ENCODE assay signal across 12 cellular contexts in the genomic region with DNA sequence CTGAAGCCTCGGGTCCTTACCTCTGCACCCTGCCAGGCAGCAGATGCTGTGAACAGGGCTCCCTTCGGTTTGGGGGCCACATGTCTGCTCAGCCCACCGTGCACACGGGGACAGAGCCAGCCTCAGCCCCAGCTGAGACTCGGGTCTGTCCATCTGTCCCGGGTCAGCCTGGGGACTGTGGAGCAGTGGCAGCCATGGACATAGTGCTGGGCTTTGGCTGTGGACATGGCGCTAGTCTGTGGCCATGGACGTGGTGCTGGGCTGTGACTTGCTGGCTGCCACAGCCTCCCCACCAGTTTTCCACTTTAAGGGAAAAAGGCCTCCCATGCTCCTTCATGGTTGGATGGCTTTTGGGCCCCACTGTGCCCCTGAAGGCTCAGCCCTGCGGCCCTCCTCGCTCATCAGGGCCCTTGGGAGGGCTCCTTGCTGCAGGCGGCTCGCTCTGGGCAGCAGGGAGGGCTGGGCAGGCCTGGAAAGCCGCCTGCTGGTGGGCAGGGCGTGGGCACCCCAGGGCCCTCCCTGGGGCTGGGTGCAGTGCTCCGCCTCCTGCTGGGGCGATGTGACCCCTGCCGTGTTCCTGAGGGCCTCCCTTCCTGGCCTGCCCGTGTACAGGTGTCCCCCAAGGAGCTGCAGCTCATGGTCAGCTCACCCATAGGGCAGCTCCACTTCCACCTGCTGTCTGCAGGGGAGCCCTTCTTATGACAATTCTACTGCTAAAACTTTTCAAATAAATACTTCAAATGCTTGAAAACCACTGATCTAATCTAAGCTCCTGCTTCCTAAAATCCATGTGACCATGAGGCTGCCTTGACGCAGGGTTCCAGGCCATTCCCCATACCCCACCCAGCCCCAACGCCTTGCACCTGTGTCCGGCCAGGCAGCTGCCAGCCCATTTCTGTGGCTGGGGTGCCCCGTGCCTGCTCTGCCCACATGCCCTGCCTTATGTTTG.
A peak's percentile ranks its signal among the peaks of the same experiment; 100 is the strongest.
DNase-seq lines count a peak whose midpoint lies in the region; ATAC-seq and TF ChIP-seq lines count a peak whose summit lies in the region.
"Had no signal": no experiment of that assay in that cellular context is flagged by ENCODE, and none has a peak within 500 bp of the region (broad histone marks: within the 10 kb centered on the region; RNA-seq: fewer than 3 reads in every experiment).

No MANE protein-coding gene starts in this region.

- peaks cover 0 to 4% of the 10 kb centered on the region in 2 experiments; a peak in 1 of 3 replicates for H3K36me3 ChIP-seq in HEK293 (ENCODE audit: control insufficient read depth in 2 of 2, insufficient read depth in 1 of 2, low read length in 2 of 2)

- CTCF ChIA-PET in HEK293 (lab: Yijun Ruan, JAX) = interaction anchor here (0.5 to 7.7 kb wide), 22 partner anchors 10 to 464 kb away, joined by 3 to 184 read pairs (median 6); a partner anchor contains a TSS

- POLR2A ChIA-PET in HEK293 (lab: Yijun Ruan, JAX) = interaction anchor here (0.5 to 1.1 kb wide), 3 partner anchors 11 to 64 kb away, joined by 3 read pairs; no protein-coding TSS in a partner anchor

- no peak overlapping the region for H3K27ac ChIP-seq in HEK293 (ENCODE audit: extremely low read depth, low read depth, low read length)
- H3K27ac ChIP-seq: left lung, neutrophil, thyroid gland had no signal

- H3K4me3 ChIP-seq in HEK293 (ENCODE audit: low read depth, low read length) = no peak overlapping the region
- H3K4me3 ChIP-seq: left lung, mucosa of descending colon, thyroid gland had no signal

- H3K9me3 ChIP-seq in HEK293 (ENCODE audit: control insufficient read depth, insufficient read depth, low read depth, low read length) = no peaks in the 10 kb centered on the region
- H3K9me3 ChIP-seq: left lung, mucosa of descending colon, neutrophil, thyroid gland had no signal

- peak; percentile 61 for DNase-seq in A172 (ENCODE audit: low spot score)
- peak; percentile 71 for DNase-seq in cerebellar cortex (ENCODE audit: low spot score)
- peak; percentile 88 for DNase-seq in myocyte (ENCODE audit: low read depth)
- no peak for DNase-seq in NCI-H82 treated with DMSO at 0.1 percent for 48 hours (lab: John Stamatoyannopoulos, UW; ENCODE audit: unreplicated experiment)
- DNase-seq in NCI-H2029 treated with DMSO at 0.1 percent for 48 hours (lab: John Stamatoyannopoulos, UW) = no peak
- no peak for DNase-seq in KG1 (lab: John Stamatoyannopoulos, UW)

- no peak for TF ChIP-seq CTCF in HEK293 (tag by site-specific recombination; IDR thresholded peaks at IDR 0.05)

- no peak for ATAC-seq in HG02938 (IDR thresholded peaks at IDR 0.05; ENCODE audit: unreplicated experiment)

- H3K4me1 ChIP-seq in HEK293 (ENCODE audit: control insufficient read depth, insufficient read depth, low read length) = no peaks in the 10 kb centered on the region; the same call in 1 of the 2 replicates

TF ChIP-seq in HEK293, 187 proteins besides CTCF, POLR2A, EP300 and RAD21:
- 0 out of 2 replicates have a peak, but pooled peaks have one; percentile 15 for TF ChIP-seq ZIC2 (tag by site-specific recombination; IDR thresholded peaks at IDR 0.05)
- no peak for TF ChIP-seq ZNF423 (tag by site-specific recombination; IDR thresholded peaks at IDR 0.05)
TF ChIP-seq in HEK293: peak in this region for 1.

Comparison
In these comparisons a context has a peak if more than half of its experiments do, and no peak if none do; other contexts are left out.
1. DNase-seq: peak in A172 (single experiment), cerebellar cortex (single experiment) and myocyte (single experiment); none in NCI-H82 treated with DMSO at 0.1 percent for 48 hours (single experiment), NCI-H2029 treated with DMSO at 0.1 percent for 48 hours (single experiment) and KG1 (single experiment).